ENCODE assay signal across 11 cellular contexts in the genomic region with DNA sequence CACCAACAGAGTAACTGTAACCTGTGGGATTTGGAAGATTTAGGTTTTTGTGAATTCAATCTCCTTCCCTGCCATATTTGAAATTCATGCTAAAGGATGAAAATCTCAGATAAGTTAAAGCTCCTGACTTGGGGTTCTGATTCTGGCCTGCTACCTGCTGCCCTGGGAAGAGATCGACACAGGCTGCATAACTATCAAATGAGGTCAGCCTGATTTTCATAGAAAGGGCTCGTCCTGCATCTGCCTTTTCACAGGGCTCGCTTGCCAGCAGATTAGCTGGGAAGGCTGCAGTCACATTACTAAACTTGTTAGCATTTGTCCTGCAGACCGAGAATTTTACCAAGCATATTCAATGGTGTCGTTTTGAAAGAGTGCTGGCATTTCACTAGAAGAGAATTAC. TPM values are rescaled to one million over a fixed set of nuclear protein-coding genes. Genes with fewer than 3 reads are reported as not detected.
DNase-seq lines count a peak whose midpoint lies in the region; ATAC-seq, FAIRE-seq and TF ChIP-seq lines count a peak whose summit lies in the region.
"Had no signal": no experiment of that assay in that cellular context is flagged by ENCODE, and none has a peak within 500 bp of the region (broad histone marks: within the 10 kb centered on the region; RNA-seq: fewer than 3 reads in every experiment).

No MANE protein-coding gene starts in this region.

- intact Hi-C loops in HepG2 (cut with micrococcal nuclease; ENCODE audit: unreplicated experiment) (no loop called here), transverse colon (cut with DNase I; ENCODE audit: low total_unique reads) (no loop called here)

- POLR2A ChIA-PET in HepG2 (lab: Yijun Ruan, JAX) = no interaction called here

- H2AFZ ChIP-seq in HepG2 (ENCODE audit: low read length) = no peak overlapping the region

- no peak overlapping the region for H3K4me2 ChIP-seq in HepG2 (ENCODE audit: low read depth, low read length)

- H3K4me3 ChIP-seq in HepG2 (replicated peaks in 1 of 3; ENCODE audit: insufficient read depth in 1 of 3, low read depth in 2 of 3, low read length in 3 of 3) = no peak overlapping the region
- H3K4me3 ChIP-seq in transverse colon = no peak overlapping the region
- H3K4me3 ChIP-seq: testis had no signal

- no peak overlapping the region for H3K9ac ChIP-seq in HepG2 (ENCODE audit: insufficient read depth, low read depth, low read length)

- ATAC-seq in HepG2 (no peak), HG02588 (IDR thresholded peaks at IDR 0.05; ENCODE audit: unreplicated experiment) (no peak)
- ATAC-seq: activated CD4-positive, CD25-positive, alpha-beta regulatory T cell treated with anti-CD3 and anti-CD28 coated beads, Interleukin-2, amount 50 U/mL, for 24 hours had no signal

- H4K20me1 ChIP-seq in HepG2 (ENCODE audit: insufficient read depth, low read length) = peaks cover 34% of the 10 kb centered on the region; the same call in 1 of the 2 replicates

- TF ChIP-seq RAD21 in HepG2 (CRISPR knock-in tag; IDR thresholded peaks at IDR 0.05) = no peak

- H3K27me3 ChIP-seq in HepG2 (ENCODE audit: control insufficient read depth in 1 of 2, insufficient read depth in 2 of 2, low read length in 2 of 2) (no peaks in the 10 kb centered on the region), transverse colon (no peaks in the 10 kb centered on the region)
- H3K27me3 ChIP-seq: testis had no signal

- DNase-seq in NCI-H226 = peak; percentile 58
- no peak for DNase-seq in epithelial cell of prostate (ENCODE audit: low read depth, low spot score)
- DNase-seq in HepG2 (ENCODE audit: low spot score) = no peak
- DNase-seq in transverse colon = no peak
- DNase-seq in NCI-H1930 (lab: John Stamatoyannopoulos, UW) = no peak
- no peak for DNase-seq in DMS 273 treated with DMSO at 0.1 percent for 48 hours (lab: John Stamatoyannopoulos, UW)
- DNase-seq: KBM-7, NCI-H2029 treated with DMSO at 0.1 percent for 48 hours, testis had no signal

- TF ChIP-seq CTCF in HepG2 (CRISPR knock-in tag; IDR thresholded peaks at IDR 0.05) = no peak
- no peak for TF ChIP-seq CTCF in transverse colon (IDR thresholded peaks at IDR 0.05)

- no peak for TF ChIP-seq EP300 in HepG2 (IDR thresholded peaks at IDR 0.05; ENCODE audit: low read depth in 2 of 2, low read length in 2 of 2)
- TF ChIP-seq EP300 in HepG2 (CRISPR knock-in tag; IDR thresholded peaks at IDR 0.05; ENCODE audit: borderline replicate concordance) = no peak
- no peak for TF ChIP-seq EP300 in transverse colon (IDR thresholded peaks at IDR 0.05; ENCODE audit: low read depth)

- H3K79me2 ChIP-seq in HepG2 (ENCODE audit: insufficient read depth, low read length) = peaks cover 98% of the 10 kb centered on the region

- TSS peak; percentile 1 for BruUV-seq in HepG2 (replicated peaks; lab: Mats Ljungman, UMichigan)

- H3K4me1 ChIP-seq in HepG2 (ENCODE audit: insufficient read depth, low read length) (peaks cover 39% of the 10 kb centered on the region), transverse colon (peaks cover 2 to 69% (median 34%) of the 10 kb centered on the region in 4 donors)

- TF ChIP-seq POLR2A in HepG2 (IDR thresholded peaks at IDR 0.05; ENCODE audit: insufficient read depth in 1 of 2, low read depth in 2 of 2, low read length in 2 of 2) = no peak
- no peak for TF ChIP-seq POLR2A in transverse colon (IDR thresholded peaks at IDR 0.05)

- CTCF ChIA-PET in HepG2 (lab: Yijun Ruan, JAX; ENCODE audit: low intra/inter-chr PET ratio, low total read pairs) = no interaction called here

- in situ Hi-C loops in HepG2 (cut with HindIII; ENCODE audit: extremely low pct_ligation_motif_present, low pct_unique_long_range_greater_than_20kb) = no loop called here
- in situ Hi-C loops in transverse colon (cut with MboI; ENCODE audit: low pct_ligation_motif_present in 1 of 4, low pct_unique_long_range_greater_than_20kb in 1 of 4, low sequenced_read_pairs in 3 of 4) = loop anchor here in 2 of 4 donors (25.0 kb wide), 2 partner anchors 107 to 132 kb away; partner anchors contain the start of gene KLHL31 (in 1 of the 2)

- no peaks in the 10 kb centered on the region for H3K9me3 ChIP-seq in HepG2 (ENCODE audit: low read length)
- no peaks in the 10 kb centered on the region for H3K9me3 ChIP-seq in transverse colon
- H3K9me3 ChIP-seq: testis had no signal

- H3K27ac ChIP-seq in epithelial cell of prostate (peak overlapping the region; percentile 47), HepG2 (ENCODE audit: extremely low read length, insufficient read depth, low read length) (no peak overlapping the region), transverse colon (peak overlapping the region; percentile 47 to 63 (median 58))
- H3K27ac ChIP-seq: testis had no signal

- 96% methylated on average over 5 of the region's 5 CpGs for WGBS in HepG2 (ENCODE audit: low lambda C conversion rate)
- 74 to 90% methylated on average over 4 to 5 of the region's 5 CpGs for WGBS in transverse colon (ENCODE audit: low coverage in 1 of 2), 2 donors

- no peak for FAIRE-seq in HepG2 (lab: Jason Lieb, UNC)

- H3K36me3 ChIP-seq in HepG2 (replicated peaks in 1 of 2; ENCODE audit: control insufficient read depth in 1 of 2, insufficient read depth in 2 of 2, low read length in 2 of 2) = peaks cover 2 to 6% of the 10 kb centered on the region in 2 experiments; a peak in 3 of 5 replicates
- H3K36me3 ChIP-seq in transverse colon = no peaks in the 10 kb centered on the region

TF ChIP-seq in HepG2, 621 proteins besides CTCF, POLR2A, EP300 and RAD21:
- TF ChIP-seq IRX3 (CRISPR knock-in tag; IDR thresholded peaks at IDR 0.05; ENCODE audit: borderline replicate concordance, low read depth) = no peak
- no peak for TF ChIP-seq NR1H2 (CRISPR knock-in tag; IDR thresholded peaks at IDR 0.05; ENCODE audit: borderline replicate concordance, low read depth)
- no peak for TF ChIP-seq SALL2 (CRISPR knock-in tag; IDR thresholded peaks at IDR 0.05)
TF ChIP-seq in HepG2: peak in this region for 0.

RNA-seq across cellular contexts. Expression of gene GCLC, which starts 14.6 kb away (rescaled TPM):
- total RNA-seq in HepG2 (2016; rRNA removed; fragmentation: Illumina TruSeq; extraction: Trizol) = 84.6 and 96.9 TPM in 2 replicates
- total RNA-seq in HepG2 (2016; cell fraction: cytosol; rRNA removed; fragmentation: Illumina TruSeq; extraction: Trizol; ENCODE audit: low read depth) = 11.5 and 11.6 TPM in 2 replicates
- 74.6 and 95.9 TPM in 2 replicates for total RNA-seq in HepG2 (2016; cell fraction: insoluble cytoplasmic fraction; rRNA removed; fragmentation: Illumina TruSeq; extraction: Trizol)
- 35.6 and 39.1 TPM in 2 replicates for total RNA-seq in HepG2 (2016; cell fraction: membrane; rRNA removed; fragmentation: Illumina TruSeq; extraction: Trizol)
- total RNA-seq in HepG2 (2016; cell fraction: nucleus; rRNA removed; fragmentation: Illumina TruSeq; extraction: Trizol) = 62.3 and 75.3 TPM in 2 replicates
- 21.5 and 35.3 TPM in 2 replicates for polyA plus RNA-seq in HepG2 (2011; rRNA removed)
- 12.9 and 21.5 TPM in 2 replicates for polyA plus RNA-seq in HepG2 (2011; cell fraction: cytosol; rRNA removed)
- polyA plus RNA-seq in HepG2 (2011; cell fraction: nucleus; rRNA removed) = 29.1 and 32.0 TPM in 2 replicates
- 66.0 and 93.9 TPM in 2 replicates for polyA plus RNA-seq in HepG2 (2012)
- 3.5 and 3.7 TPM in 2 replicates for polyA plus RNA-seq in HepG2 (2016; cell fraction: cytosol; fragmentation: Illumina TruSeq; extraction: Trizol; ENCODE audit: low read depth)
- 80.0 and 80.6 TPM in 2 replicates for polyA plus RNA-seq in HepG2 (2016; cell fraction: insoluble cytoplasmic fraction; fragmentation: Illumina TruSeq; extraction: Trizol; ENCODE audit: low read depth)
- 12.9 and 13.2 TPM in 2 replicates for polyA plus RNA-seq in HepG2 (2016; cell fraction: membrane; fragmentation: Illumina TruSeq; extraction: Trizol; ENCODE audit: low read depth)
- polyA plus RNA-seq in HepG2 (2016; cell fraction: nucleus; fragmentation: Illumina TruSeq; extraction: Trizol; ENCODE audit: insufficient read depth, low read depth) = 78.5 and 78.7 TPM in 2 replicates
- polyA minus RNA-seq in HepG2 (2011; rRNA and poly(A)+ RNA removed; ENCODE audit: low replicate concordance) = 29.2 and 35.2 TPM in 2 replicates
- polyA minus RNA-seq in HepG2 (2011; cell fraction: cytosol; rRNA and poly(A)+ RNA removed) = 31.5 and 48.1 TPM in 2 replicates
- polyA minus RNA-seq in HepG2 (2011; cell fraction: nucleus; rRNA and poly(A)+ RNA removed) = 101 and 110 TPM in 2 replicates
- 100 to 1,000 TPM in 1 of 4 donors, 10 to 100 TPM in 3; 35.2 to 146 (median 64.1) TPM for total RNA-seq in transverse colon
